10 cellular contexts compared by ENCODE assay signal in genomic region chr2:74577448-74577847, GRCh38. TPM values are rescaled to one million over a fixed set of nuclear protein-coding genes. Genes with fewer than 3 reads are reported as not detected.
A peak's percentile ranks its signal among the peaks of the same experiment; 100 is the strongest.
DNase-seq lines count a peak whose midpoint lies in the region; ATAC-seq and TF ChIP-seq lines count a peak whose summit lies in the region.
"Had no signal": no experiment of that assay in that cellular context is flagged by ENCODE, and none has a peak within 500 bp of the region (broad histone marks: within the 10 kb centered on the region; RNA-seq: fewer than 3 reads in every experiment).

No MANE protein-coding gene starts in this region.

- H3K4me3 ChIP-seq in left ventricle myocardium inferior = no peak overlapping the region
- no peak overlapping the region for H3K4me3 ChIP-seq in ascending aorta

- intact Hi-C loops in left ventricle myocardium inferior (cut with micrococcal nuclease) = no loop called here
- intact Hi-C loops in ascending aorta (cut with DNase I) = no loop called here

- no peak for TF ChIP-seq CTCF in left ventricle myocardium inferior (IDR thresholded peaks at IDR 0.05; ENCODE audit: borderline replicate concordance)
- TF ChIP-seq CTCF in ascending aorta (IDR thresholded peaks at IDR 0.05) = no peak

- no peaks in the 10 kb centered on the region for H3K36me3 ChIP-seq in left ventricle myocardium inferior
- H3K36me3 ChIP-seq in ascending aorta = no peaks in the 10 kb centered on the region

- H3K4me1 ChIP-seq in left ventricle myocardium inferior = peaks cover 10% of the 10 kb centered on the region
- H3K4me1 ChIP-seq in ascending aorta = no peaks in the 10 kb centered on the region

- H3K27ac ChIP-seq in left ventricle myocardium inferior (replicated peaks) = peak overlapping the region; percentile 70
- no peak overlapping the region for H3K27ac ChIP-seq in ascending aorta

- DNase-seq in AML-193 (lab: John Stamatoyannopoulos, UW) = peak; percentile 76 to 86
- peak; percentile 56 for DNase-seq in NOMO-1 treated with dmso at 0.1 percent for 144 hours (lab: John Stamatoyannopoulos, UW; ENCODE audit: unreplicated experiment)
- DNase-seq in left ventricle myocardium inferior = no peak
- no peak for DNase-seq in ascending aorta (ENCODE audit: low spot score in 2 of 2)
- DNase-seq: stimulated activated CD4-positive, alpha-beta T cell treated with anti-CD3 and anti-CD28 coated beads, Interleukin-1b, Interleukin-23, amount 100 ng/mL, for 48 hours had no signal

- ATAC-seq in GM19023 (IDR thresholded peaks at IDR 0.05; ENCODE audit: unreplicated experiment) (peak; percentile 40), HG02840 (IDR thresholded peaks at IDR 0.05; ENCODE audit: low FRiP score, unreplicated experiment) (no peak), HG02981 (IDR thresholded peaks at IDR 0.05; ENCODE audit: unreplicated experiment) (no peak), HG03196 (IDR thresholded peaks at IDR 0.05; ENCODE audit: unreplicated experiment) (no peak)

- H3K27me3 ChIP-seq in left ventricle myocardium inferior (ENCODE audit: low read depth) = peaks cover 16% of the 10 kb centered on the region
- no peaks in the 10 kb centered on the region for H3K27me3 ChIP-seq in ascending aorta

- H3K9me3 ChIP-seq in left ventricle myocardium inferior (replicated peaks) (no peaks in the 10 kb centered on the region), ascending aorta (no peaks in the 10 kb centered on the region)

RNA-seq across cellular contexts. Expression of gene DOK1, which starts 22.9 kb away (rescaled TPM):
- total RNA-seq in left ventricle myocardium inferior = 4.1 TPM
- 68.1 TPM for total RNA-seq in ascending aorta

RNA-seq across cellular contexts. Expression of gene LOXL3, which starts 23.7 kb away (rescaled TPM):
- total RNA-seq in left ventricle myocardium inferior (4.7 TPM), ascending aorta (19.8 TPM)

RNA-seq across cellular contexts. Expression of gene HTRA2, which starts 47.7 kb away (rescaled TPM):
- 26.6 TPM for total RNA-seq in left ventricle myocardium inferior
- 80.1 TPM for total RNA-seq in ascending aorta

RNA-seq across cellular contexts. Expression of gene AUP1, which starts 47.9 kb away (rescaled TPM):
- total RNA-seq in left ventricle myocardium inferior = 46.9 TPM
- total RNA-seq in ascending aorta = 120 TPM

RNA-seq across cellular contexts. Expression of gene DQX1, which starts 51.4 kb away (rescaled TPM):
- total RNA-seq in left ventricle myocardium inferior (0.11 TPM), ascending aorta (not detected)
- total RNA-seq: glomerular endothelial cell had no signal

Comparison
In these comparisons a context has a peak if more than half of its experiments do, and no peak if none do; other contexts are left out.
1. DNase-seq: peak in AML-193 (2 of 2) and NOMO-1 treated with dmso at 0.1 percent for 144 hours (single experiment); none in left ventricle myocardium inferior (single experiment) and ascending aorta (0 of 2).
2. RNA of gene DOK1, which starts 22.9 kb away (total RNA-seq): 68.1 TPM in ascending aorta (single experiment); 4.1 TPM in left ventricle myocardium inferior (single experiment); every median in the first group is over 10 times any median in the second.